In the genomic region with DNA sequence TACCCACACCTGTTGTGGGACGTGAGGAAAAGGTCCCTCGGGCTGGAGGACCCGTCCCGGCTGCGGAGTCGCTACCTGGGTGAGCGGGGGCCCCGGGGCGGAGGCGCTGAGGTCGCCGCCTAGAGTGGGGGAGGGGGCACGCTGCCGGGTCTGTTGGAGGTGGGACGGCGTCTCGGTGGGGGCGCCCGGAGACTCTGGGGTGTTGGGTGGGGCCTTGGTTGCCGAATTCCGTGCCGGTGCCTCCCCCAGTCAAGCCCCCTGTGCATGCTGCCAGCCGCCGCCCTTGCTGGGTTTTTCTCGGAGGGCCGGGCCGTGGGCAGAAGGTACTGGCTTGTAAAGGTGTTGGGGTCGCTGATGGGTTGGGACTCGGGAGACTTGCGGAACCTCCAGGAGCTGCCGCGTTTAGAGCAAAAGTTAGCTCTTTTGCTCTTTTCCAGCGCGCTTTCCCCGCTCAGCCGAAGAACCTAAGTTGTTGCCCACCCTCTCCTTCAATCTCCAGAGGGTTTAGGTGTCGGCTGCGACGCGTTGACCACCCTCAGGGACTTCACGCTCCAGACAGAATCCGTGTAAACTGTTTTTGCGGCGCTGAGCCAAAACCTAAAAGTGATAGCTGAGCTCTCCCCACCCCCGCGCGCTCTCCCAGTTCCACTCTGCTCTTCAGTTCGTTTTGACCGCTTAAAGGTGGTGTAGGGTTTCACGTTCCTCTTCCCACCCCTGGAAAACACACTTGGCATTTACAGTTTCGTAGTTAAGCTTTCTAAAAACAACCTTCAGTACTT, we compare ENCODE assay signal across 8 cellular contexts. TPM values are rescaled to one million over a fixed set of nuclear protein-coding genes. Genes with fewer than 3 reads are reported as not detected.
DNase-seq lines count a peak whose midpoint lies in the region; ATAC-seq and TF ChIP-seq lines count a peak whose summit lies in the region.

A gene (minus strand): TSS at position 143 of the 779 bp plus-strand sequence. CDS start 1,231 bp downstream, outside the sequence.

- H3K79me2 ChIP-seq in PC-3 (ENCODE audit: low read length), result peaks cover 88% of the 10 kb centered on the region

- H3K27ac ChIP-seq in HUES6 (ENCODE audit: low read depth, low read length) (peak within 1 kb of the TSS; percentile 91), PC-3 (ENCODE audit: low read length) (peak within 1 kb of the TSS; percentile 88)
- peak within 1 kb of the TSS; percentile 89 for H3K27ac ChIP-seq in naive thymus-derived CD4-positive, alpha-beta T cell (ENCODE audit: low read depth, low read length)

- BruUV-seq in PC-3 (replicated peaks; lab: Mats Ljungman, UMichigan), result TSS peak; percentile 53

- H3K9me3 Mint-ChIP-seq in CD14-positive monocyte, result no peaks in the 10 kb centered on the region
- H3K9me3 Mint-ChIP-seq in activated T-helper 1 cell treated with anti-CD3 and anti-CD28 coated beads, Interleukin-12 subunit alpha, Interleukin-12 subunit beta, Interleukin-2, Interleukin-4 antibody, amounts not matched to agents 30 ng/mL and 10 ng/mL and 1 ng/mL, durations not matched to agents 14 hours and 24 hours and 36 hours, result no peaks in the 10 kb centered on the region
- H3K9me3 Mint-ChIP-seq in naive thymus-derived CD4-positive, alpha-beta T cell, result peaks cover 0 to 5% (median 0%) of the 10 kb centered on the region in 11 donors
- H3K9me3 Mint-ChIP-seq in stimulated activated naive B cell treated with anti-CD40 and anti-IgM and Interleukin-4, amounts not matched to agents 10 μg/mL and 1 μg/mL and 100 μg/mL, for 72 hours, result no peaks in the 10 kb centered on the region

- H3K9ac ChIP-seq in HUES6 (ENCODE audit: low read length), result peak within 1 kb of the TSS; percentile 88
- H3K9ac ChIP-seq in PC-3 (ENCODE audit: low read length), result peak within 1 kb of the TSS; percentile 92

- no peaks in the 10 kb centered on the region for H3K9me3 ChIP-seq in HUES6 (ENCODE audit: control insufficient read depth, insufficient read depth, low read depth, low read length)
- H3K9me3 ChIP-seq in PC-3 (ENCODE audit: low read length), result no peaks in the 10 kb centered on the region
- no peaks in the 10 kb centered on the region for H3K9me3 ChIP-seq in naive thymus-derived CD4-positive, alpha-beta T cell (ENCODE audit: control insufficient read depth in 2 of 3, low read length in 3 of 3)

- H4K20me1 ChIP-seq in PC-3 (ENCODE audit: low read length), result no peaks in the 10 kb centered on the region

- H3K27ac Mint-ChIP-seq in CD14-positive monocyte, result peak within 1 kb of the TSS; percentile 96 to 100 (median 100)
- peak within 1 kb of the TSS; percentile 98 for H3K27ac Mint-ChIP-seq in activated T-helper 1 cell treated with anti-CD3 and anti-CD28 coated beads, Interleukin-12 subunit alpha, Interleukin-12 subunit beta, Interleukin-2, Interleukin-4 antibody, amounts not matched to agents 30 ng/mL and 10 ng/mL and 1 ng/mL, durations not matched to agents 14 hours and 24 hours and 36 hours
- H3K27ac Mint-ChIP-seq in naive thymus-derived CD4-positive, alpha-beta T cell, result peak within 1 kb of the TSS; percentile 90 to 100 (median 99)
- peak within 1 kb of the TSS; percentile 100 for H3K27ac Mint-ChIP-seq in stimulated activated naive B cell treated with anti-CD40 and anti-IgM and Interleukin-4, amounts not matched to agents 10 μg/mL and 1 μg/mL and 100 μg/mL, for 72 hours

- CTCF ChIA-PET in PC-3 (lab: Charles Lee), result interaction anchor here (0.5 to 4.6 kb wide), 3 partner anchors 138 to 220 kb away, joined by 3 to 25 read pairs (median 4); no protein-coding TSS in a partner anchor
- CTCF ChIA-PET in naive thymus-derived CD4-positive, alpha-beta T cell (lab: Charles Lee), result no interaction called here

- no peaks in the 10 kb centered on the region for H3F3A ChIP-seq in PC-3 (ENCODE audit: low read length, unreplicated experiment)

- H3K36me3 ChIP-seq in HUES6 (ENCODE audit: control insufficient read depth, insufficient read depth, low read length), result no peaks in the 10 kb centered on the region
- H3K36me3 ChIP-seq in PC-3 (ENCODE audit: low read depth, low read length), result no peaks in the 10 kb centered on the region
- peaks cover 0 to 12% (median 0%) of the 10 kb centered on the region in 3 experiments for H3K36me3 ChIP-seq in naive thymus-derived CD4-positive, alpha-beta T cell (ENCODE audit: control insufficient read depth in 2 of 3, insufficient read depth in 3 of 3, low read length in 3 of 3)

- ATAC-seq in GM19463 (IDR thresholded peaks at IDR 0.05; ENCODE audit: unreplicated experiment) (peak; percentile 11), PC-3 (peak; percentile 32)
- peak; percentile 6 for ATAC-seq in naive thymus-derived CD4-positive, alpha-beta T cell
- ATAC-seq in stimulated activated naive B cell treated with anti-CD40 and anti-IgM and Interleukin-4, amounts not matched to agents 10 μg/mL and 1 μg/mL and 100 μg/mL, for 72 hours (replicated peaks), result peak; percentile 26 to 39

- no peaks in the 10 kb centered on the region for H3K27me3 ChIP-seq in HUES6 (ENCODE audit: control insufficient read depth, insufficient read depth, low read length)
- no peaks in the 10 kb centered on the region for H3K27me3 ChIP-seq in PC-3 (ENCODE audit: low read length)
- H3K27me3 ChIP-seq in naive thymus-derived CD4-positive, alpha-beta T cell (ENCODE audit: control insufficient read depth in 2 of 2, insufficient read depth in 2 of 2, low read length in 2 of 2), result no peaks in the 10 kb centered on the region

- POLR2A ChIA-PET in PC-3 (lab: Charles Lee; ENCODE audit: unreplicated experiment), result interaction anchor here (0.6 kb wide), 1 partner anchor 222 kb away, joined by 3 read pairs; no protein-coding TSS in a partner anchor
- POLR2A ChIA-PET in naive thymus-derived CD4-positive, alpha-beta T cell (lab: Charles Lee), result interaction anchor here (0.6 to 3.0 kb wide), 12 partner anchors 8 to 1858 kb away, joined by 3 to 10 read pairs (median 4); a partner anchor contains a TSS

- H3K4me2 ChIP-seq in PC-3 (ENCODE audit: low read length), result peak within 1 kb of the TSS; percentile 91

- peaks cover 15% of the 10 kb centered on the region for H3K4me1 ChIP-seq in HUES6 (ENCODE audit: control insufficient read depth, insufficient read depth, low read length)
- peaks cover 22% of the 10 kb centered on the region for H3K4me1 ChIP-seq in PC-3 (ENCODE audit: insufficient read depth, low read length)
- H3K4me1 ChIP-seq in naive thymus-derived CD4-positive, alpha-beta T cell (ENCODE audit: control insufficient read depth in 2 of 2, insufficient read depth in 2 of 2, low read length in 2 of 2), result peaks cover 18 to 31% of the 10 kb centered on the region in 2 donors

- H3K4me3 Mint-ChIP-seq in CD14-positive monocyte, result peak within 1 kb of the TSS; percentile 90 to 99
- peak within 1 kb of the TSS; percentile 91 for H3K4me3 Mint-ChIP-seq in activated T-helper 1 cell treated with anti-CD3 and anti-CD28 coated beads, Interleukin-12 subunit alpha, Interleukin-12 subunit beta, Interleukin-2, Interleukin-4 antibody, amounts not matched to agents 30 ng/mL and 10 ng/mL and 1 ng/mL, durations not matched to agents 14 hours and 24 hours and 36 hours
- H3K4me3 Mint-ChIP-seq in naive thymus-derived CD4-positive, alpha-beta T cell, result peak within 1 kb of the TSS; percentile 90 to 99 (median 96)
- H3K4me3 Mint-ChIP-seq in stimulated activated naive B cell treated with anti-CD40 and anti-IgM and Interleukin-4, amounts not matched to agents 10 μg/mL and 1 μg/mL and 100 μg/mL, for 72 hours, result peak within 1 kb of the TSS; percentile 88 to 96

- H3K27me3 Mint-ChIP-seq in CD14-positive monocyte (ENCODE audit: low read depth in 3 of 3), result peaks cover 0 to 5% (median 3%) of the 10 kb centered on the region in 3 donors
- no peaks in the 10 kb centered on the region for H3K27me3 Mint-ChIP-seq in activated T-helper 1 cell treated with anti-CD3 and anti-CD28 coated beads, Interleukin-12 subunit alpha, Interleukin-12 subunit beta, Interleukin-2, Interleukin-4 antibody, amounts not matched to agents 30 ng/mL and 10 ng/mL and 1 ng/mL, durations not matched to agents 14 hours and 24 hours and 36 hours (ENCODE audit: insufficient read depth)
- no peaks in the 10 kb centered on the region for H3K27me3 Mint-ChIP-seq in naive thymus-derived CD4-positive, alpha-beta T cell
- H3K27me3 Mint-ChIP-seq in stimulated activated naive B cell treated with anti-CD40 and anti-IgM and Interleukin-4, amounts not matched to agents 10 μg/mL and 1 μg/mL and 100 μg/mL, for 72 hours, result no peaks in the 10 kb centered on the region

- peaks cover 34% of the 10 kb centered on the region for H3K4me1 Mint-ChIP-seq in CD14-positive monocyte
- peaks cover 42% of the 10 kb centered on the region for H3K4me1 Mint-ChIP-seq in activated T-helper 1 cell treated with anti-CD3 and anti-CD28 coated beads, Interleukin-12 subunit alpha, Interleukin-12 subunit beta, Interleukin-2, Interleukin-4 antibody, amounts not matched to agents 30 ng/mL and 10 ng/mL and 1 ng/mL, durations not matched to agents 14 hours and 24 hours and 36 hours (ENCODE audit: low read depth)
- H3K4me1 Mint-ChIP-seq in naive thymus-derived CD4-positive, alpha-beta T cell, result peaks cover 32 to 62% (median 46%) of the 10 kb centered on the region in 7 donors
- peaks cover 11 to 35% of the 10 kb centered on the region in 2 donors for H3K4me1 Mint-ChIP-seq in stimulated activated naive B cell treated with anti-CD40 and anti-IgM and Interleukin-4, amounts not matched to agents 10 μg/mL and 1 μg/mL and 100 μg/mL, for 72 hours

- H2AFZ ChIP-seq in PC-3 (ENCODE audit: low read length), result peak within 1 kb of the TSS; percentile 87

- TF ChIP-seq CTCF in CD14-positive monocyte (IDR thresholded peaks at IDR 0.05) (no peak), PC-3 (conservative IDR thresholded peaks at IDR 0.05; ENCODE audit: low read depth, low read length) (no peak)

- H3K36me3 Mint-ChIP-seq in CD14-positive monocyte, result peaks cover 2 to 3% of the 10 kb centered on the region in 2 donors
- peaks cover 2% of the 10 kb centered on the region for H3K36me3 Mint-ChIP-seq in activated T-helper 1 cell treated with anti-CD3 and anti-CD28 coated beads, Interleukin-12 subunit alpha, Interleukin-12 subunit beta, Interleukin-2, Interleukin-4 antibody, amounts not matched to agents 30 ng/mL and 10 ng/mL and 1 ng/mL, durations not matched to agents 14 hours and 24 hours and 36 hours (ENCODE audit: low read depth)
- peaks cover 0 to 9% (median 7%) of the 10 kb centered on the region in 5 donors for H3K36me3 Mint-ChIP-seq in naive thymus-derived CD4-positive, alpha-beta T cell
- peaks cover 1 to 3% of the 10 kb centered on the region in 2 donors for H3K36me3 Mint-ChIP-seq in stimulated activated naive B cell treated with anti-CD40 and anti-IgM and Interleukin-4, amounts not matched to agents 10 μg/mL and 1 μg/mL and 100 μg/mL, for 72 hours

- intact Hi-C loops in CD14-positive monocyte (cut with micrococcal nuclease) (loop anchor here (5.0 to 10.0 kb wide), 3 partner anchors 215 to 1092 kb away; a partner anchor contains a TSS), PC-3 (cut with micrococcal nuclease) (loop anchor here (1.0 to 5.0 kb wide), 5 partner anchors 145 to 715 kb away; a partner anchor contains a TSS)
- intact Hi-C loops in activated T-helper 1 cell treated with anti-CD3 and anti-CD28 coated beads, Interleukin-12 subunit alpha, Interleukin-12 subunit beta, Interleukin-2, Interleukin-4 antibody, amounts not matched to agents 30 ng/mL and 10 ng/mL and 1 ng/mL, durations not matched to agents 14 hours and 24 hours and 36 hours (cut with micrococcal nuclease), result loop anchor here (1.0 to 5.0 kb wide), 14 partner anchors 134 to 1956 kb away; a partner anchor contains a TSS
- intact Hi-C loops in naive thymus-derived CD4-positive, alpha-beta T cell (cut with micrococcal nuclease), result loop anchor here (1.0 to 10.0 kb wide), 22 partner anchors 35 to 1858 kb away; a partner anchor contains a TSS

- DNase-seq in CD14-positive monocyte (ENCODE audit: low spot score) (no peak), PC-3 (peak; percentile 76), fibroblast of gingiva (ENCODE audit: low read depth) (peak; percentile 67)
- peak; percentile 56 for DNase-seq in activated T-helper 1 cell treated with anti-CD3 and anti-CD28 coated beads, Interleukin-12 subunit alpha, Interleukin-12 subunit beta, Interleukin-2, Interleukin-4 antibody, amounts not matched to agents 30 ng/mL and 10 ng/mL and 1 ng/mL, durations not matched to agents 14 hours and 24 hours and 36 hours (ENCODE audit: low spot score)
- peak; percentile 17 to 70 (median 47) for DNase-seq in naive thymus-derived CD4-positive, alpha-beta T cell
- DNase-seq in stimulated activated naive B cell treated with anti-CD40 and anti-IgM and Interleukin-4, amounts not matched to agents 10 μg/mL and 1 μg/mL and 100 μg/mL, for 72 hours, result peak; percentile 65

- no peaks in the 10 kb centered on the region for H3K9me2 ChIP-seq in PC-3 (replicated peaks; ENCODE audit: low read length)

- H3K4me3 ChIP-seq in HUES6 (ENCODE audit: low read depth, low read length) (peak within 1 kb of the TSS; percentile 74), PC-3 (ENCODE audit: low read length) (peak within 1 kb of the TSS; percentile 79)
- H3K4me3 ChIP-seq in naive thymus-derived CD4-positive, alpha-beta T cell (ENCODE audit: low read length), result peak within 1 kb of the TSS; percentile 89

RNA-seq across cellular contexts. Expression of the gene that starts here (rescaled TPM):
- polyA plus RNA-seq in CD14-positive monocyte, result 10 to 100 TPM; 59.4 to 70.3 TPM
- total RNA-seq in PC-3 (2014; rRNA removed), result 56.2 and 60.8 TPM in 2 replicates
- total RNA-seq in activated T-helper 1 cell treated with anti-CD3 and anti-CD28 coated beads, Interleukin-12 subunit alpha, Interleukin-12 subunit beta, Interleukin-2, Interleukin-4 antibody, amounts not matched to agents 30 ng/mL and 10 ng/mL and 1 ng/mL, durations not matched to agents 14 hours and 24 hours and 36 hours, result 33.7 and 36.9 TPM in 2 replicates
- 10 to 100 TPM; 28.0 to 47.3 (median 29.7) TPM for total RNA-seq in naive thymus-derived CD4-positive, alpha-beta T cell
- 10 to 100 TPM; 74.2 to 86.9 TPM for polyA plus RNA-seq in naive thymus-derived CD4-positive, alpha-beta T cell
